ENCODE assay signal across 13 cellular contexts in genomic region chr14:24959791-24960331, GRCh38.
DNase-seq lines count a peak whose midpoint lies in the region; ATAC-seq and TF ChIP-seq lines count a peak whose summit lies in the region.
"Had no signal": no experiment of that assay in that cellular context is flagged by ENCODE, and none has a peak within 500 bp of the region (broad histone marks: within the 10 kb centered on the region; RNA-seq: fewer than 3 reads in every experiment).

No MANE protein-coding gene starts in this region.

- peaks cover 56% of the 10 kb centered on the region for H3K4me1 Mint-ChIP-seq in chondrocyte (ENCODE audit: low read depth)

- no peaks in the 10 kb centered on the region for H3K27me3 Mint-ChIP-seq in chondrocyte (ENCODE audit: low read depth)

- TF ChIP-seq CTCF in VCaP (conservative IDR thresholded peaks at IDR 0.05), result no peak
- no peak for TF ChIP-seq CTCF in chondrocyte (IDR thresholded peaks at IDR 0.05)

- peak; percentile 49 for DNase-seq in myocyte (ENCODE audit: low read depth)
- no peak for DNase-seq in NCI-H510A treated with DMSO at 0.1 percent for 48 hours (lab: John Stamatoyannopoulos, UW)
- DNase-seq in chondrocyte (ENCODE audit: low spot score), result no peak
- DNase-seq in activated naive CD4-positive, alpha-beta T cell treated with anti-CD3 and anti-CD28 coated beads, Interleukin-2, amount 50 U/mL, for 72 hours (ENCODE audit: low spot score in 2 of 2), result no peak
- DNase-seq: activated CD4-positive, alpha-beta memory T cell treated with anti-CD3 and anti-CD28 coated beads for 36 hours; Karpas-422; testis had no signal

- H3K27ac ChIP-seq in VCaP, result peak overlapping the region; percentile 49
- H3K27ac ChIP-seq: BLaER1, skin epidermis, testis had no signal

- ATAC-seq in GM18867 (IDR thresholded peaks at IDR 0.05; ENCODE audit: unreplicated experiment), result peak; percentile 91
- ATAC-seq in HG02759 (IDR thresholded peaks at IDR 0.05; ENCODE audit: unreplicated experiment), result peak; percentile 75
- no peak for ATAC-seq in HG03469 (IDR thresholded peaks at IDR 0.05; ENCODE audit: unreplicated experiment)
- no peak for ATAC-seq in activated naive CD4-positive, alpha-beta T cell treated with anti-CD3 and anti-CD28 coated beads, Interleukin-2, amount 50 U/mL, for 72 hours

- H3K4me3 Mint-ChIP-seq in chondrocyte (ENCODE audit: unreplicated experiment), result no peak overlapping the region
- H3K4me3 Mint-ChIP-seq: activated CD4-positive, alpha-beta memory T cell treated with anti-CD3 and anti-CD28 coated beads for 36 hours had no signal

- H3K36me3 Mint-ChIP-seq in chondrocyte (ENCODE audit: low read depth), result no peaks in the 10 kb centered on the region
- no peaks in the 10 kb centered on the region for H3K36me3 Mint-ChIP-seq in activated naive CD4-positive, alpha-beta T cell treated with anti-CD3 and anti-CD28 coated beads, Interleukin-2, amount 50 U/mL, for 72 hours
- H3K36me3 Mint-ChIP-seq: activated CD4-positive, alpha-beta memory T cell treated with anti-CD3 and anti-CD28 coated beads for 36 hours had no signal

- H3K27ac Mint-ChIP-seq in chondrocyte (ENCODE audit: unreplicated experiment), result no peak overlapping the region
- H3K27ac Mint-ChIP-seq in activated naive CD4-positive, alpha-beta T cell treated with anti-CD3 and anti-CD28 coated beads, Interleukin-2, amount 50 U/mL, for 72 hours, result no peak overlapping the region
- H3K27ac Mint-ChIP-seq: activated CD4-positive, alpha-beta memory T cell treated with anti-CD3 and anti-CD28 coated beads for 36 hours had no signal

- H3K9me3 Mint-ChIP-seq in chondrocyte (ENCODE audit: low read depth), result no peaks in the 10 kb centered on the region
- no peaks in the 10 kb centered on the region for H3K9me3 Mint-ChIP-seq in activated naive CD4-positive, alpha-beta T cell treated with anti-CD3 and anti-CD28 coated beads, Interleukin-2, amount 50 U/mL, for 72 hours
- H3K9me3 Mint-ChIP-seq: activated CD4-positive, alpha-beta memory T cell treated with anti-CD3 and anti-CD28 coated beads for 36 hours had no signal

Comparison
In these comparisons a context has a peak if more than half of its experiments do, and no peak if none do; other contexts are left out.
1. ATAC-seq: peak in GM18867 (single experiment) and HG02759 (single experiment); none in HG03469 (single experiment) and activated naive CD4-positive, alpha-beta T cell treated with anti-CD3 and anti-CD28 coated beads, Interleukin-2, amount 50 U/mL, for 72 hours (0 of 2).